ENCODE assay signal across 10 cellular contexts in the genomic region with DNA sequence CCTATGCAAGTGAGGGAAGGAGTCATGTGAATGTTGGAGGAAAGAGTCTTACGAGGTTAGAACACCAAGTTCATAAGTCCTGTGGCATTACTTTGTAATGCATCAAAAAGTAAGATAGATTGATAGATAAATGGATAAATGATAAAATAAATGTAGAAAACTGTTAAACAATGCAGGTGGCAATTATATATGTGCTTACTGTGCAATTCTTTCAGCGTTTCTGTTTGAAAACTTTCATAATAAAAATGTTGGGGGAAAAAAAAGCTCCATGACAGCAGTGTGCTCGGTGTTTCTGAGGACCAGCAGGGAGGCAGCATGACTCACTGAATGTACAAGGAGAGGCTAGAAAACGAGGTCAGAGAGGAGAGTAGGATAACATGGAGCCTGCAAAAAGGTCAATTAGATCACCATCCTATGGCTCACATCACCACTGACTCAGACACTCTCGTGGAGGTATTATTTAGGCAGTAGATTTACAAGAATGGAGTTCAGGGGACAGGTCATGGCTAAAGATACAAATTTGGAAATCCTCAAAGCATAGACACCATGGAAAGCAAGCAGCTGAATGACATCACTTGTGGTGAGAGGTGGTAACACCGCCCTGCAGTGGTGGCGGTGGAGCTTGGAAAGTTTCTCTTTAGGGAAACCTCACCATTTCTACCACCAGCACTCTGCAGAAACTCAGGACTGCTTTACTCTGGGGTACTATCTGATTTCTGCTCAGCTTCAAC.
A peak's percentile ranks its signal among the peaks of the same experiment; 100 is the strongest.
DNase-seq lines count a peak whose midpoint lies in the region; ATAC-seq and TF ChIP-seq lines count a peak whose summit lies in the region.
"Had no signal": no experiment of that assay in that cellular context is flagged by ENCODE, and none has a peak within 500 bp of the region (broad histone marks: within the 10 kb centered on the region; RNA-seq: fewer than 3 reads in every experiment).

No MANE protein-coding gene starts in this region.

- H3K4me1 ChIP-seq in ACC112 (ENCODE audit: control insufficient read depth, insufficient read depth, low read length, unreplicated experiment) (peaks cover 15% of the 10 kb centered on the region), Peyer's patch (no peaks in the 10 kb centered on the region)
- H3K4me1 ChIP-seq: gastrocnemius medialis had no signal

- ATAC-seq in GM21447 (IDR thresholded peaks at IDR 0.05; ENCODE audit: unreplicated experiment): no peak
- ATAC-seq: gastrocnemius medialis had no signal

- no peaks in the 10 kb centered on the region for H3K36me3 ChIP-seq in ACC112 (ENCODE audit: insufficient read depth, low read length)
- no peaks in the 10 kb centered on the region for H3K36me3 ChIP-seq in Peyer's patch
- H3K36me3 ChIP-seq: gastrocnemius medialis had no signal

- no peak for TF ChIP-seq POLR2A in Peyer's patch (IDR thresholded peaks at IDR 0.05)

- H3K9me3 ChIP-seq in Peyer's patch: no peaks in the 10 kb centered on the region
- H3K9me3 ChIP-seq: gastrocnemius medialis had no signal

- no peaks in the 10 kb centered on the region for H3K79me2 ChIP-seq in ACC112 (ENCODE audit: control insufficient read depth, insufficient read depth, low read length, unreplicated experiment)

- no peak overlapping the region for H2AFZ ChIP-seq in ACC112 (ENCODE audit: low read length, unreplicated experiment)

- H3K4me3 ChIP-seq in ACC112 (ENCODE audit: low read depth, low read length): no peak overlapping the region
- no peak overlapping the region for H3K4me3 ChIP-seq in fibroblast of pulmonary artery (replicated peaks; ENCODE audit: low read depth, low read length)
- no peak overlapping the region for H3K4me3 ChIP-seq in Peyer's patch
- H3K4me3 ChIP-seq: gastrocnemius medialis had no signal

- DNase-seq in H4 (ENCODE audit: low spot score) (peak; percentile 29), T1000 (lab: John Stamatoyannopoulos, UW) (peak; percentile 59), fibroblast of pulmonary artery (ENCODE audit: low read depth) (peak; percentile 28), NCI-H187 (lab: John Stamatoyannopoulos, UW) (no peak), ecto neural progenitor cell (ENCODE audit: low spot score) (no peak), Peyer's patch (no peak)
- DNase-seq: gastrocnemius medialis, NCI-H1694 had no signal

- TF ChIP-seq CTCF in fibroblast of pulmonary artery (IDR thresholded peaks at IDR 0.05; ENCODE audit: low read length, missing control alignments): peak; percentile 7
- no peak for TF ChIP-seq CTCF in Peyer's patch (IDR thresholded peaks at IDR 0.05)

- H3K27ac ChIP-seq in ACC112 (ENCODE audit: low read depth, low read length) (peak overlapping the region; percentile 31; the same call in 1 of the 2 replicates), Peyer's patch (no peak overlapping the region)
- H3K27ac ChIP-seq: gastrocnemius medialis had no signal

- H3K27me3 ChIP-seq in ACC112 (ENCODE audit: insufficient read depth, low read length): no peaks in the 10 kb centered on the region
- H3K27me3 ChIP-seq in Peyer's patch: no peaks in the 10 kb centered on the region
- H3K27me3 ChIP-seq: gastrocnemius medialis had no signal

Comparison
In these comparisons a context has a peak if more than half of its experiments do, and no peak if none do; other contexts are left out.
1. DNase-seq: peak in H4 (single experiment), T1000 (single experiment) and fibroblast of pulmonary artery (single experiment); none in NCI-H187 (0 of 2), ecto neural progenitor cell (single experiment) and Peyer's patch (0 of 3).